Comparison of ENCODE assay signal across 18 cellular contexts in the genomic region with DNA sequence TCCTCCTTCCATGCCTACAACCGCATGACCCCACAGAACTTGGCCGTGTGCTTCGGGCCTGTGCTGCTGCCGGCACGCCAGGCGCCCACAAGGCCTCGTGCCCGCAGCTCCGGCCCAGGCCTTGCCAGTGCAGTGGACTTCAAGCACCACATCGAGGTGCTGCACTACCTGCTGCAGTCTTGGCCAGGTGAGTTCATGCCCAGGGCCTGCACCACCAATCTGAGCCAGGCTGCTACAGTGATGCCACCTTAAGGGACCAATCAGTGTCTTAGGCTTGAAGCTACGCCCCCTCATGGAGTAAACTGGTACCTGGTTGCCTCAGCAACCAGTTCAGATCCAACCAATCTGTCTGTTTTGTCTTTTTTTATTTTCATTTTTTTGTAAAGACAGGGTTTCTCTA. TPM values are rescaled to one million over a fixed set of nuclear protein-coding genes. Genes with fewer than 3 reads are reported as not detected.
DNase-seq lines count a peak whose midpoint lies in the region; ATAC-seq, FAIRE-seq and TF ChIP-seq lines count a peak whose summit lies in the region.
"Had no signal": no experiment of that assay in that cellular context is flagged by ENCODE, and none has a peak within 500 bp of the region (broad histone marks: within the 10 kb centered on the region; RNA-seq: fewer than 3 reads in every experiment).

No MANE protein-coding gene starts in this region.

- intact Hi-C loops in aorta (cut with DNase I), result loop anchor here in 1 of 2 donors (5.0 kb wide), 1 partner anchor 140 kb away; no protein-coding TSS in a partner anchor

- H3K4me2 ChIP-seq in OCI-LY3 (ENCODE audit: low read length), result no peak overlapping the region

- H3K9me3 ChIP-seq in OCI-LY3 (ENCODE audit: insufficient read depth, low read length), result no peaks in the 10 kb centered on the region
- H3K9me3 ChIP-seq in aorta (ENCODE audit: control insufficient read depth, low read length), result no peaks in the 10 kb centered on the region
- H3K9me3 ChIP-seq: esophagus squamous epithelium, ovary, upper lobe of left lung had no signal

- H3K4me1 ChIP-seq in OCI-LY3 (ENCODE audit: low read length), result no peaks in the 10 kb centered on the region
- H3K4me1 ChIP-seq in aorta (ENCODE audit: control insufficient read depth in 1 of 2, insufficient read depth in 2 of 2, low read length in 2 of 2), result no peaks in the 10 kb centered on the region

- H3K9ac ChIP-seq in OCI-LY3 (ENCODE audit: low read length), result no peak overlapping the region

- H3K27me3 Mint-ChIP-seq in activated T-cell treated with anti-CD3 and anti-CD28 coated beads, Interleukin-2, amount 50 U/mL, for 24 hours, result peaks cover 5% of the 10 kb centered on the region
- peaks cover 9% of the 10 kb centered on the region for H3K27me3 Mint-ChIP-seq in activated T-cell treated with anti-CD3 and anti-CD28 coated beads, Interleukin-2, amount 50 U/mL, for 4 hours (ENCODE audit: low read depth)

- no peak for DNase-seq in activated T-cell treated with anti-CD3 and anti-CD28 coated beads, Interleukin-2, amount 50 U/mL, for 24 hours
- DNase-seq in activated T-cell treated with anti-CD3 and anti-CD28 coated beads, Interleukin-2, amount 50 U/mL, for 4 hours, result no peak
- DNase-seq in aorta, result peak; percentile 30 to 46
- DNase-seq in urothelium cell line (ENCODE audit: low spot score), result no peak
- DNase-seq: AML-193, esophagus squamous epithelium, NCI-H510A treated with DMSO at 0.1 percent for 48 hours, ovary, upper lobe of left lung had no signal

- WGBS in aorta, 2 donors, result 88 to 91% methylated on average over 11 of the region's 11 CpGs

- H3K4me3 ChIP-seq in OCI-LY3 (ENCODE audit: low read length), result no peak overlapping the region
- H3K4me3 ChIP-seq in aorta (ENCODE audit: low read length in 2 of 2), result no peak overlapping the region
- H3K4me3 ChIP-seq: esophagus squamous epithelium, ovary, upper lobe of left lung had no signal

- FAIRE-seq in urothelium cell line (lab: Jason Lieb, UNC), result no peak
- FAIRE-seq: GM18507 had no signal

- H3K4me1 Mint-ChIP-seq in activated T-cell treated with anti-CD3 and anti-CD28 coated beads, Interleukin-2, amount 50 U/mL, for 24 hours (ENCODE audit: low read depth), result peaks cover 9% of the 10 kb centered on the region
- H3K4me1 Mint-ChIP-seq in activated T-cell treated with anti-CD3 and anti-CD28 coated beads, Interleukin-2, amount 50 U/mL, for 4 hours (ENCODE audit: low read depth), result peaks cover 7% of the 10 kb centered on the region
- H3K4me1 Mint-ChIP-seq: central memory CD8-positive, alpha-beta T cell had no signal

- H3K9me3 Mint-ChIP-seq in activated T-cell treated with anti-CD3 and anti-CD28 coated beads, Interleukin-2, amount 50 U/mL, for 24 hours, result no peaks in the 10 kb centered on the region
- H3K9me3 Mint-ChIP-seq in activated T-cell treated with anti-CD3 and anti-CD28 coated beads, Interleukin-2, amount 50 U/mL, for 4 hours, result no peaks in the 10 kb centered on the region
- H3K9me3 Mint-ChIP-seq: activated naive CD4-positive, alpha-beta T cell treated with anti-CD3 and anti-CD28 coated beads, Interleukin-2, amount 50 U/mL, for 24 hours; central memory CD8-positive, alpha-beta T cell; memory B cell had no signal

- H3K36me3 ChIP-seq in OCI-LY3 (replicated peaks; ENCODE audit: low read depth, low read length), result peaks cover 21% of the 10 kb centered on the region
- peaks cover 0 to 11% of the 10 kb centered on the region in 2 donors for H3K36me3 ChIP-seq in aorta (ENCODE audit: control insufficient read depth in 1 of 2, insufficient read depth in 2 of 2, low read length in 1 of 2)
- H3K36me3 ChIP-seq: ovary had no signal

- no peak overlapping the region for H3K27ac ChIP-seq in OCI-LY3 (ENCODE audit: low read length)
- no peak overlapping the region for H3K27ac ChIP-seq in aorta (ENCODE audit: low read depth in 1 of 2, low read length in 2 of 2)
- H3K27ac ChIP-seq: esophagus squamous epithelium, ovary, upper lobe of left lung had no signal

- H3K36me3 Mint-ChIP-seq in activated T-cell treated with anti-CD3 and anti-CD28 coated beads, Interleukin-2, amount 50 U/mL, for 24 hours (ENCODE audit: low read depth), result peaks cover 36% of the 10 kb centered on the region
- H3K36me3 Mint-ChIP-seq in activated T-cell treated with anti-CD3 and anti-CD28 coated beads, Interleukin-2, amount 50 U/mL, for 4 hours (ENCODE audit: insufficient read depth), result peaks cover 10% of the 10 kb centered on the region
- H3K36me3 Mint-ChIP-seq: activated naive CD4-positive, alpha-beta T cell treated with anti-CD3 and anti-CD28 coated beads, Interleukin-2, amount 50 U/mL, for 24 hours; memory B cell had no signal

- no peaks in the 10 kb centered on the region for H3K79me2 ChIP-seq in OCI-LY3 (ENCODE audit: low read length)

- peak; percentile 24 for TF ChIP-seq CTCF in OCI-LY3 (IDR thresholded peaks at IDR 0.05; ENCODE audit: low read depth, low read length)

- H3K27me3 ChIP-seq in OCI-LY3 (ENCODE audit: low read depth, low read length) (no peaks in the 10 kb centered on the region), aorta (ENCODE audit: control insufficient read depth in 1 of 2, insufficient read depth in 2 of 2, low read length in 1 of 2) (no peaks in the 10 kb centered on the region)
- H3K27me3 ChIP-seq: ovary had no signal

- H3K4me3 Mint-ChIP-seq in activated T-cell treated with anti-CD3 and anti-CD28 coated beads, Interleukin-2, amount 50 U/mL, for 24 hours, result no peak overlapping the region
- no peak overlapping the region for H3K4me3 Mint-ChIP-seq in activated T-cell treated with anti-CD3 and anti-CD28 coated beads, Interleukin-2, amount 50 U/mL, for 4 hours
- H3K4me3 Mint-ChIP-seq: activated naive CD4-positive, alpha-beta T cell treated with anti-CD3 and anti-CD28 coated beads, Interleukin-2, amount 50 U/mL, for 24 hours; central memory CD8-positive, alpha-beta T cell; memory B cell had no signal

- peak overlapping the region; percentile 41 for H3K27ac Mint-ChIP-seq in activated T-cell treated with anti-CD3 and anti-CD28 coated beads, Interleukin-2, amount 50 U/mL, for 24 hours
- H3K27ac Mint-ChIP-seq: activated naive CD4-positive, alpha-beta T cell treated with anti-CD3 and anti-CD28 coated beads, Interleukin-2, amount 50 U/mL, for 24 hours; memory B cell had no signal

- no peak overlapping the region for H2AFZ ChIP-seq in OCI-LY3 (ENCODE audit: low read depth, low read length)

- ATAC-seq in activated T-cell treated with anti-CD3 and anti-CD28 coated beads, Interleukin-2, amount 50 U/mL, for 4 hours, result no peak
- peak; percentile 64 for ATAC-seq in esophagus mucosa
- ATAC-seq in aorta (ENCODE audit: low FRiP score), result no peak
- ATAC-seq in GM19324 (IDR thresholded peaks at IDR 0.05; ENCODE audit: low FRiP score, unreplicated experiment), result no peak
- no peak for ATAC-seq in HG02973 (IDR thresholded peaks at IDR 0.05; ENCODE audit: unreplicated experiment)
- ATAC-seq: Right ventricle myocardium inferior had no signal

- no peaks in the 10 kb centered on the region for H4K20me1 ChIP-seq in OCI-LY3 (ENCODE audit: insufficient read depth, low read length)

RNA-seq across cellular contexts. Expression of gene SYDE1, which starts 5.2 kb away (rescaled TPM):
- under 1 TPM; 0.49 to 0.76 (median 0.63) TPM for total RNA-seq in activated T-cell treated with anti-CD3 and anti-CD28 coated beads, Interleukin-2, amount 50 U/mL, for 4 hours
- 2.4 TPM for total RNA-seq in esophagus mucosa
- total RNA-seq in aorta, result 10 to 100 TPM; 49.9 to 53.5 TPM
- 10 to 100 TPM; 11.4 to 35.8 TPM for polyA plus RNA-seq in aorta

RNA-seq across cellular contexts. Expression of gene OR1I1, which starts 30.4 kb away (rescaled TPM):
- not detected for total RNA-seq in activated T-cell treated with anti-CD3 and anti-CD28 coated beads, Interleukin-2, amount 50 U/mL, for 4 hours
- total RNA-seq in esophagus mucosa (not detected), aorta (not detected)
- polyA plus RNA-seq in aorta, result under 1 TPM in 1 of 2 donors, not detected in 1; 0.13 TPM
- total RNA-seq: esophagus squamous epithelium, ovary, Right ventricle myocardium inferior, upper lobe of left lung had no signal
- polyA plus RNA-seq: ovary had no signal

Comparison
In these comparisons a context has a peak if more than half of its experiments do, and no peak if none do; other contexts are left out.
1. DNase-seq: peak in aorta (2 of 2); none in activated T-cell treated with anti-CD3 and anti-CD28 coated beads, Interleukin-2, amount 50 U/mL, for 24 hours (single experiment), activated T-cell treated with anti-CD3 and anti-CD28 coated beads, Interleukin-2, amount 50 U/mL, for 4 hours (single experiment) and urothelium cell line (single experiment).
2. RNA of gene SYDE1, which starts 5.2 kb away (total RNA-seq): 49.9 to 53.5 TPM in aorta; 2.4 TPM in esophagus mucosa (single experiment) and 0.49 to 0.76 TPM in activated T-cell treated with anti-CD3 and anti-CD28 coated beads, Interleukin-2, amount 50 U/mL, for 4 hours; every median in the first group is over 10 times any median in the second.